ENCODE assay signal across 20 cellular contexts in the genomic region with DNA sequence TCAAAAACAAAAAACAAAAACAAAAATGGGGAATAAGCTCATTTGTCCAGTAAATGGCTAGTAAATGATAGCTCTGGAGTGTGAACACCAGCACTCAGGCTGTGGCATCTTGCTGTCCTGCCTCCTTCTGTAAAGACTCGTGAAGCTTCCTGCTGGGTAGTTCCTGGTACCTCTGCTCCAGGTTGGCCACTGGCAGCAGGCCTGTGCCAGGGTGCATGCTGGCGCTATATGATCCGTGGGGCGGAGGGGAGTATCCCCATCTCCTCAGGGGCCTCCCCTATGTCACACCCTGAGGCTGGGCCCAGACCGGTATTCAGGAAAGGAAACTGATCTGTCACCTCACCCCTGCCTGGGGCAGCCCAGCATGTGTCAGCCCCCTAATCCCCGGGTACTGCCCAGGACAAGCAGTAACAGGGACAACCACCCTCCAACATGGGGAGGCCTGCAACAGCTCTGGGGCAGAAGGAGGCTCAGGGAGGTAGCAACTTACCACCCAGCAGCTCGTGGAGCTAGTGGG. TPM values are rescaled to one million over a fixed set of nuclear protein-coding genes. Genes with fewer than 3 reads are reported as not detected.
A peak's percentile ranks its signal among the peaks of the same experiment; 100 is the strongest.
DNase-seq lines count a peak whose midpoint lies in the region; ATAC-seq, FAIRE-seq and TF ChIP-seq lines count a peak whose summit lies in the region.
"Had no signal": no experiment of that assay in that cellular context is flagged by ENCODE, and none has a peak within 500 bp of the region (broad histone marks: within the 10 kb centered on the region; RNA-seq: fewer than 3 reads in every experiment).

No MANE protein-coding gene starts in this region.

- TF ChIP-seq RAD21 in GM12878 (IDR thresholded peaks at IDR 0.05; ENCODE audit: insufficient read depth, low read depth, low read length): no peak

- POLR2A ChIA-PET in GM12878 (lab: Charles Lee): interaction anchor here (0.6 to 0.7 kb wide), 2 partner anchors 9 to 236 kb away, joined by 3 to 5 read pairs; no protein-coding TSS in a partner anchor

- H3K27ac Mint-ChIP-seq in stimulated activated naive CD8-positive, alpha-beta T cell treated with anti-CD3 and anti-CD28 coated beads, Interleukin-15, amount 100 ng/mL, for 72 hours: no peak overlapping the region
- H3K27ac Mint-ChIP-seq: CD14-positive monocyte had no signal

- intact Hi-C loops in GM12878 (cut with micrococcal nuclease; ENCODE audit: unreplicated experiment) (no loop called here), lower lobe of right lung (cut with DNase I) (no loop called here), upper lobe of right lung (cut with DNase I) (no loop called here), thyroid gland (cut with DNase I) (no loop called here)

- H3K27ac ChIP-seq in GM12878 (ENCODE audit: control insufficient read depth, insufficient read depth) (no peak overlapping the region), lower lobe of right lung (peak overlapping the region; percentile 49), upper lobe of right lung (peak overlapping the region; percentile 13), thyroid gland (no peak overlapping the region)

- DNase-seq in stimulated activated naive CD8-positive, alpha-beta T cell treated with anti-CD3 and anti-CD28 coated beads, Interleukin-15, Interleukin-2, amounts not matched to agents 100 U/mL and 50 U/mL, for 24 hours: no peak
- DNase-seq in stimulated activated naive CD8-positive, alpha-beta T cell treated with anti-CD3 and anti-CD28 coated beads, Interleukin-15, amount 100 ng/mL, for 72 hours: no peak
- DNase-seq in GM12878 (ENCODE audit: low read depth, low spot score) (no peak), lower lobe of right lung (no peak), upper lobe of right lung (no peak), T1000 (lab: John Stamatoyannopoulos, UW) (no peak), pons (ENCODE audit: low spot score) (no peak), thyroid gland (no peak)
- DNase-seq: EL, IMR-90, NCI-H1105 treated with DMSO at 0.1 percent for 48 hours, NCI-H1694 treated with DMSO at 0.1 percent for 48 hours, NCI-H345, NCI-H69, OCI-M1, SIG-M5 had no signal

- H3K9me3 Mint-ChIP-seq in stimulated activated naive CD8-positive, alpha-beta T cell treated with anti-CD3 and anti-CD28 coated beads, Interleukin-15, amount 100 ng/mL, for 72 hours: no peaks in the 10 kb centered on the region

- H3K27me3 ChIP-seq in GM12878 (replicated peaks in 1 of 2; ENCODE audit: control insufficient read depth in 2 of 2, insufficient read depth in 2 of 2, low read length in 1 of 2): no peaks in the 10 kb centered on the region; a peak in 1 of 4 replicates
- H3K27me3 ChIP-seq in lower lobe of right lung (ENCODE audit: low read depth): no peaks in the 10 kb centered on the region
- H3K27me3 ChIP-seq in upper lobe of right lung: no peaks in the 10 kb centered on the region
- H3K27me3 ChIP-seq in thyroid gland: no peaks in the 10 kb centered on the region

- H3K4me1 Mint-ChIP-seq in stimulated activated naive CD8-positive, alpha-beta T cell treated with anti-CD3 and anti-CD28 coated beads, Interleukin-15, amount 100 ng/mL, for 72 hours: peaks cover 6% of the 10 kb centered on the region

- peak; percentile 57 for ATAC-seq in stimulated activated naive CD8-positive, alpha-beta T cell treated with anti-CD3 and anti-CD28 coated beads, Interleukin-15, Interleukin-2, amounts not matched to agents 100 U/mL and 50 U/mL, for 24 hours
- no peak for ATAC-seq in stimulated activated naive CD8-positive, alpha-beta T cell treated with anti-CD3 and anti-CD28 coated beads, Interleukin-15, amount 100 ng/mL, for 72 hours
- peak; percentile 63 for ATAC-seq in GM12878
- ATAC-seq in lower lobe of right lung: peak in 1 of 2 donors; percentile 16
- no peak for ATAC-seq in upper lobe of right lung

- TF ChIP-seq EP300 in GM12878 (IDR thresholded peaks at IDR 0.05; ENCODE audit: borderline replicate concordance in 1 of 2, control insufficient read depth in 1 of 2, low read depth in 2 of 2, low read length in 2 of 2): no peak

- no peaks in the 10 kb centered on the region for H3K36me3 ChIP-seq in GM12878 (ENCODE audit: control insufficient read depth in 2 of 2, insufficient read depth in 2 of 2, low read length in 1 of 2)
- no peaks in the 10 kb centered on the region for H3K36me3 ChIP-seq in lower lobe of right lung
- no peaks in the 10 kb centered on the region for H3K36me3 ChIP-seq in upper lobe of right lung
- H3K36me3 ChIP-seq in thyroid gland: no peaks in the 10 kb centered on the region

- H3K4me1 ChIP-seq in GM12878 (ENCODE audit: control insufficient read depth, insufficient read depth, low read length): peaks cover 7% of the 10 kb centered on the region
- H3K4me1 ChIP-seq in lower lobe of right lung: peaks cover 12% of the 10 kb centered on the region
- peaks cover 11% of the 10 kb centered on the region for H3K4me1 ChIP-seq in upper lobe of right lung
- H3K4me1 ChIP-seq in thyroid gland: peaks cover 0 to 12% of the 10 kb centered on the region in 2 donors

- no peaks in the 10 kb centered on the region for H3K79me2 ChIP-seq in GM12878 (ENCODE audit: control insufficient read depth, insufficient read depth, low read length)

- in situ Hi-C loops in GM12878 (cut with MboI): no loop called here

- CTCF ChIA-PET in GM12878 (lab: Yijun Ruan, JAX): interaction anchor here (0.6 to 19.0 kb wide), 5 partner anchors 9 to 33 kb away, joined by 3 to 327 read pairs (median 5); a partner anchor contains a TSS

- TF ChIP-seq CTCF in GM12878 (IDR thresholded peaks at IDR 0.05 in 2 of 3, conservative IDR thresholded peaks at IDR 0.05 in 1 of 3; ENCODE audit: control insufficient read depth in 2 of 3, extremely low read depth in 1 of 3, insufficient read depth in 1 of 3, low read depth in 3 of 3, low read length in 3 of 3) (no peak), lower lobe of right lung (IDR thresholded peaks at IDR 0.05) (no peak), upper lobe of right lung (IDR thresholded peaks at IDR 0.05) (no peak), thyroid gland (IDR thresholded peaks at IDR 0.05) (no peak)

- SMC1A ChIA-PET in GM12878 (lab: Charles Lee; ENCODE audit: uncharacterized antibody, unreplicated experiment): interaction anchor here (0.6 to 18.9 kb wide), 4 partner anchors 9 to 501 kb away, joined by 3 to 326 read pairs (median 4); a partner anchor contains a TSS

- no peak overlapping the region for H3K9ac ChIP-seq in GM12878 (ENCODE audit: control insufficient read depth, insufficient read depth, low read length)

- no peaks in the 10 kb centered on the region for H3K27me3 Mint-ChIP-seq in stimulated activated naive CD8-positive, alpha-beta T cell treated with anti-CD3 and anti-CD28 coated beads, Interleukin-15, amount 100 ng/mL, for 72 hours

- H3K9me3 ChIP-seq in GM12878 (replicated peaks; ENCODE audit: control insufficient read depth, insufficient read depth, low read length) (no peaks in the 10 kb centered on the region), lower lobe of right lung (no peaks in the 10 kb centered on the region), upper lobe of right lung (no peaks in the 10 kb centered on the region), thyroid gland (no peaks in the 10 kb centered on the region)

- 29% methylated on average over 7 of the region's 7 CpGs for WGBS in GM12878 (ENCODE audit: insufficient coverage, insufficient replicate concordance, low lambda C conversion rate, missing lambda C conversion rate)
- WGBS in thyroid gland, 2 donors: 85 to 94% methylated on average over 2 to 7 of the region's 7 CpGs

- no peak overlapping the region for H2AFZ ChIP-seq in GM12878 (ENCODE audit: control insufficient read depth, low read depth, low read length)

- FAIRE-seq in GM12878 (lab: Jason Lieb, UNC): no peak
- FAIRE-seq: A204.1, H54 had no signal

- no peak overlapping the region for H3K4me3 Mint-ChIP-seq in stimulated activated naive CD8-positive, alpha-beta T cell treated with anti-CD3 and anti-CD28 coated beads, Interleukin-15, amount 100 ng/mL, for 72 hours
- H3K4me3 Mint-ChIP-seq: CD14-positive monocyte had no signal

- no peaks in the 10 kb centered on the region for H4K20me1 ChIP-seq in GM12878 (ENCODE audit: control insufficient read depth, insufficient read depth)

- RAD21 ChIA-PET in GM12878 (lab: Charles Lee; ENCODE audit: unreplicated experiment): interaction anchor here (0.7 to 1.3 kb wide), 2 partner anchors 12 to 102 kb away, joined by 4 read pairs; no protein-coding TSS in a partner anchor

- no peak overlapping the region for H3K4me3 ChIP-seq in GM12878
- H3K4me3 ChIP-seq in lower lobe of right lung: no peak overlapping the region
- H3K4me3 ChIP-seq in upper lobe of right lung: no peak overlapping the region
- H3K4me3 ChIP-seq in thyroid gland (replicated peaks in 1 of 3): no peak overlapping the region

- TF ChIP-seq POLR2A in GM12878 (IDR thresholded peaks at IDR 0.05; ENCODE audit: low read depth, low read length) (no peak), thyroid gland (IDR thresholded peaks at IDR 0.05) (no peak)

- no TSS peak for BruUV-seq in GM12878 (replicated peaks; lab: Mats Ljungman, UMichigan)

- no peak overlapping the region for H3K4me2 ChIP-seq in GM12878 (ENCODE audit: control insufficient read depth, insufficient read depth)

TF ChIP-seq in GM12878, 131 proteins besides CTCF, POLR2A, EP300 and RAD21 (continues in another document):
- no peak for TF ChIP-seq NBN (IDR thresholded peaks at IDR 0.05)
- TF ChIP-seq IKZF1 (conservative IDR thresholded peaks at IDR 0.05): peak; percentile 45
- TF ChIP-seq SP1 (IDR thresholded peaks at IDR 0.05; ENCODE audit: low read depth, low read length): no peak
- no peak for TF ChIP-seq SIX5 (IDR thresholded peaks at IDR 0.05; ENCODE audit: low read depth, low read length, severe bottlenecking)

RNA-seq across cellular contexts. Expression of a gene that starts 14.1 kb away (rescaled TPM):
- total RNA-seq in GM12878 (2013; cell fraction: nucleolus; rRNA removed): not detected in 2 replicates
- total RNA-seq in GM12878 (2014; rRNA removed): 0.05 and 0.40 TPM in 2 replicates
- not detected in 2 replicates for total RNA-seq in GM12878 (2014; rRNA removed; fragmentation: Illumina TruSeq; extraction: Trizol)
- total RNA-seq in GM12878 (2021): 0.24 and 0.49 TPM in 2 replicates
- not detected for polyA plus RNA-seq in GM12878 (2011; ENCODE audit: low read depth)
- polyA plus RNA-seq in GM12878 (2011; rRNA removed): 0.30 and 0.43 TPM in 2 replicates
- polyA plus RNA-seq in GM12878 (2011; cell fraction: cytosol; rRNA removed): 0.48 and 0.49 TPM in 2 replicates
- polyA plus RNA-seq in GM12878 (2011; cell fraction: nucleus; rRNA removed): 0.45 and 1.1 TPM in 2 replicates
- polyA plus RNA-seq in GM12878 (2012): 0.08 TPM in 1 of 2 replicates, not detected in the other
- 0.19 TPM in 1 of 2 replicates, not detected in the other for polyA plus RNA-seq in GM12878 (2014; fragmentation: Illumina TruSeq; extraction: Trizol)
- under 1 TPM in 1 of 2 experiments, not detected in 1; 0.07 TPM for polyA plus RNA-seq in GM12878 (2014; fragmentation: Nextera tagmentation; extraction: Ambion mirVana)
- 0.10 and 0.22 TPM in 2 replicates for polyA plus RNA-seq in GM12878 (2014; rRNA removed)
- under 1 TPM; 0.20 to 0.59 TPM for polyA plus RNA-seq in GM12878 (2016; fragmentation: Nextera tagmentation; extraction: Ambion mirVana)
- 0.46 and 1.1 TPM in 2 replicates for polyA minus RNA-seq in GM12878 (2011; rRNA and poly(A)+ RNA removed)
- polyA minus RNA-seq in GM12878 (2011; cell fraction: cytosol; rRNA and poly(A)+ RNA removed): not detected in 2 replicates
- not detected in 2 replicates for polyA minus RNA-seq in GM12878 (2011; cell fraction: nucleus; rRNA and poly(A)+ RNA removed)
- total RNA-seq in lower lobe of right lung: 123 TPM
- 164 TPM for total RNA-seq in upper lobe of right lung
- total RNA-seq in thyroid gland: 10 to 100 TPM in 1 of 4 donors, 1 to 10 TPM in 3; 4.0 to 15.6 (median 4.5) TPM
- total RNA-seq: HT1080 had no signal
- polyA plus RNA-seq: CD14-positive monocyte had no signal

Comparison
In these comparisons a context has a peak if more than half of its experiments do, and no peak if none do; other contexts are left out.
1. ATAC-seq: peak in stimulated activated naive CD8-positive, alpha-beta T cell treated with anti-CD3 and anti-CD28 coated beads, Interleukin-15, Interleukin-2, amounts not matched to agents 100 U/mL and 50 U/mL, for 24 hours (single experiment) and GM12878 (single experiment); none in stimulated activated naive CD8-positive, alpha-beta T cell treated with anti-CD3 and anti-CD28 coated beads, Interleukin-15, amount 100 ng/mL, for 72 hours (single experiment) and upper lobe of right lung (single experiment).
2. H3K27ac ChIP-seq: peak in lower lobe of right lung (single experiment) and upper lobe of right lung (single experiment); none in GM12878 (single experiment) and thyroid gland (0 of 3).